Comparison of ENCODE assay signal across 1 cellular context in genomic region chr20:39830903-39831302, GRCh38.
TF ChIP-seq lines count a peak whose summit lies in the region.

No MANE protein-coding gene starts in this region.

TF ChIP-seq in HepG2, 621 proteins besides CTCF, POLR2A, EP300 and RAD21 (continued from another document):
- TF ChIP-seq FOXP1 (IDR thresholded peaks at IDR 0.05) = no peak
- TF ChIP-seq FOXP1 (CRISPR knock-in tag; IDR thresholded peaks at IDR 0.05) = no peak
- TF ChIP-seq ZGPAT (CRISPR knock-in tag; IDR thresholded peaks at IDR 0.05) = no peak
- TF ChIP-seq CREB1 (IDR thresholded peaks at IDR 0.05) = peak; percentile 88
- TF ChIP-seq CREB1 (CRISPR knock-in tag; IDR thresholded peaks at IDR 0.05) = no peak
- TF ChIP-seq ATAD3A (CRISPR knock-in tag; IDR thresholded peaks at IDR 0.05) = no peak
